In genomic region chr6:129731396-129731795, GRCh38 we compare ENCODE assay signal across 30 cellular contexts. TPM values are rescaled to one million over a fixed set of nuclear protein-coding genes. Genes with fewer than 3 reads are reported as not detected.
DNase-seq lines count a peak whose midpoint lies in the region; ATAC-seq and TF ChIP-seq lines count a peak whose summit lies in the region.
"Had no signal": no experiment of that assay in that cellular context is flagged by ENCODE, and none has a peak within 500 bp of the region (broad histone marks: within the 10 kb centered on the region; RNA-seq: fewer than 3 reads in every experiment).

No MANE protein-coding gene starts in this region.

- no peak for TF ChIP-seq CTCF in mammary epithelial cell (conservative IDR thresholded peaks at IDR 0.05 in 1 of 2, IDR thresholded peaks at IDR 0.05 in 1 of 2; ENCODE audit: extremely low read depth in 1 of 2, insufficient read depth in 1 of 2, low read depth in 1 of 2, low read length in 2 of 2)
- no peak for TF ChIP-seq CTCF in MCF 10A (IDR thresholded peaks at IDR 0.05; ENCODE audit: unreplicated experiment)
- TF ChIP-seq CTCF in OCI-LY7 (conservative IDR thresholded peaks at IDR 0.05; ENCODE audit: low read length) = no peak

- H4K20me1 ChIP-seq in mammary epithelial cell (ENCODE audit: insufficient read depth, low read length) (no peaks in the 10 kb centered on the region), OCI-LY7 (ENCODE audit: insufficient read depth, low read length) (no peaks in the 10 kb centered on the region)

- no peaks in the 10 kb centered on the region for H3K27me3 Mint-ChIP-seq in MCF 10A (ENCODE audit: insufficient read depth, unreplicated experiment)
- H3K27me3 Mint-ChIP-seq: activated naive CD4-positive, alpha-beta T cell treated with anti-CD3 and anti-CD28 coated beads, Interleukin-2, amount 10 ng/mL, durations not matched to agents 7 days and 5 days had no signal

- no peak for ATAC-seq in stimulated activated effector memory CD8-positive, alpha-beta T cell treated with anti-CD3 and anti-CD28 coated beads, Interleukin-12 subunit alpha, Interleukin-12 subunit beta, amount 100 ng/mL, for 72 hours
- ATAC-seq in HG03108 (IDR thresholded peaks at IDR 0.05; ENCODE audit: unreplicated experiment) (no peak), HG02763 (IDR thresholded peaks at IDR 0.05; ENCODE audit: unreplicated experiment) (no peak)
- ATAC-seq: esophagus mucosa, foreskin keratinocyte, heart left ventricle, WTC11 had no signal

- peaks cover 22% of the 10 kb centered on the region for H3K4me1 Mint-ChIP-seq in MCF 10A (ENCODE audit: insufficient read depth, unreplicated experiment)
- peaks cover 8% of the 10 kb centered on the region for H3K4me1 Mint-ChIP-seq in stimulated activated effector memory CD8-positive, alpha-beta T cell treated with anti-CD3 and anti-CD28 coated beads, Interleukin-12 subunit alpha, Interleukin-12 subunit beta, amount 100 ng/mL, for 72 hours
- H3K4me1 Mint-ChIP-seq: nephron had no signal

- H3K9me3 Mint-ChIP-seq in MCF 10A (ENCODE audit: unreplicated experiment) = no peaks in the 10 kb centered on the region
- H3K9me3 Mint-ChIP-seq in stimulated activated effector memory CD8-positive, alpha-beta T cell treated with anti-CD3 and anti-CD28 coated beads, Interleukin-12 subunit alpha, Interleukin-12 subunit beta, amount 100 ng/mL, for 72 hours = no peaks in the 10 kb centered on the region
- H3K9me3 Mint-ChIP-seq: activated naive CD4-positive, alpha-beta T cell treated with anti-CD3 and anti-CD28 coated beads, Interleukin-2, amount 10 ng/mL, durations not matched to agents 7 days and 5 days; nephron had no signal

- no peaks in the 10 kb centered on the region for H3K27me3 ChIP-seq in mammary epithelial cell (ENCODE audit: insufficient read depth, low read length)
- H3K27me3 ChIP-seq: foreskin keratinocyte, heart left ventricle, right atrium auricular region, spleen, upper lobe of left lung had no signal

- no peak overlapping the region for H3K27ac Mint-ChIP-seq in MCF 10A (ENCODE audit: low read depth, unreplicated experiment)
- H3K27ac Mint-ChIP-seq in stimulated activated effector memory CD8-positive, alpha-beta T cell treated with anti-CD3 and anti-CD28 coated beads, Interleukin-12 subunit alpha, Interleukin-12 subunit beta, amount 100 ng/mL, for 72 hours = peak overlapping the region; percentile 41
- H3K27ac Mint-ChIP-seq: activated naive CD4-positive, alpha-beta T cell treated with anti-CD3 and anti-CD28 coated beads, Interleukin-2, amount 10 ng/mL, durations not matched to agents 7 days and 5 days; nephron had no signal

- in situ Hi-C loops in mammary epithelial cell (cut with MboI; ENCODE audit: low sequenced_read_pairs in 2 of 2) = loop anchor here (25.0 kb wide), 1 partner anchor 244 kb away; no protein-coding TSS in a partner anchor

- WGBS in mammary epithelial cell (ENCODE audit: low coverage, missing lambda C conversion rate) = 98% methylated on average over 4 of the region's 4 CpGs

- H3K36me3 ChIP-seq in mammary epithelial cell (ENCODE audit: insufficient read depth, low read length) = no peaks in the 10 kb centered on the region
- no peaks in the 10 kb centered on the region for H3K36me3 ChIP-seq in OCI-LY7 (ENCODE audit: insufficient read depth, low read length)
- H3K36me3 ChIP-seq: heart left ventricle, lower lobe of right lung, right atrium auricular region, spleen, upper lobe of left lung had no signal

- CTCF ChIA-PET in mammary epithelial cell (lab: Charles Lee; ENCODE audit: low non-redundant PET) (interaction anchor here (0.7 to 1.1 kb wide), 2 partner anchors 134 to 290 kb away, joined by 3 to 7 read pairs; no protein-coding TSS in a partner anchor), MCF 10A (lab: Yijun Ruan, JAX) (interaction anchor here (0.6 to 9.5 kb wide), 26 partner anchors 8 to 1281 kb away, joined by 3 to 315 read pairs (median 5); partner anchors contain the start of gene ARHGAP18), OCI-LY7 (lab: Charles Lee; ENCODE audit: unreplicated experiment) (interaction anchor here (0.6 to 1.0 kb wide), 3 partner anchors 12 to 134 kb away, joined by 3 to 4 read pairs (median 3); no protein-coding TSS in a partner anchor)

- no peaks in the 10 kb centered on the region for H3K9me3 ChIP-seq in mammary epithelial cell (replicated peaks; ENCODE audit: insufficient read depth, low read length)
- H3K9me3 ChIP-seq in OCI-LY7 (ENCODE audit: low read length) = no peaks in the 10 kb centered on the region
- H3K9me3 ChIP-seq: A549, heart left ventricle, lower lobe of right lung, right atrium auricular region, spleen, upper lobe of left lung had no signal

- H3K4me3 Mint-ChIP-seq in MCF 10A (ENCODE audit: unreplicated experiment) = no peak overlapping the region
- no peak overlapping the region for H3K4me3 Mint-ChIP-seq in stimulated activated effector memory CD8-positive, alpha-beta T cell treated with anti-CD3 and anti-CD28 coated beads, Interleukin-12 subunit alpha, Interleukin-12 subunit beta, amount 100 ng/mL, for 72 hours
- H3K4me3 Mint-ChIP-seq: activated naive CD4-positive, alpha-beta T cell treated with anti-CD3 and anti-CD28 coated beads, Interleukin-2, amount 10 ng/mL, durations not matched to agents 7 days and 5 days; nephron; WTC11 had no signal

- DNase-seq in mammary epithelial cell (no peak), MCF 10A (ENCODE audit: unreplicated experiment) (no peak), OCI-LY7 (ENCODE audit: low spot score) (no peak), epithelial cell of prostate (ENCODE audit: low read depth, low spot score) (no peak), RPMI8226 (no peak)
- DNase-seq in stimulated activated effector memory CD8-positive, alpha-beta T cell treated with anti-CD3 and anti-CD28 coated beads, Interleukin-12 subunit alpha, Interleukin-12 subunit beta, amount 100 ng/mL, for 72 hours (ENCODE audit: low spot score in 2 of 2) = no peak
- DNase-seq: activated CD4-positive, alpha-beta T cell treated with anti-CD3 and anti-CD28 coated beads, Interleukin-2, amount 50 U/mL, for 4 hours; activated naive CD4-positive, alpha-beta T cell treated with anti-CD3 and anti-CD28 coated beads, Interleukin-2, amount 10 ng/mL, durations not matched to agents 7 days and 5 days; amygdala; effector CD4-positive, alpha-beta T cell; foreskin keratinocyte; GDM1; heart left ventricle; kidney glomerular epithelial cell; lower lobe of right lung; NCI-H1417 treated with DMSO at 0.1 percent for 48 hours; NCI-H774; Right ventricle myocardium superior; spleen; stimulated activated CD4-positive, alpha-beta T cell treated with anti-CD3 and anti-CD28 coated beads, Interleukin-2, amount 100 ng/mL, for 48 hours; SW 1271; T-helper 9 cell; upper lobe of left lung had no signal

- intact Hi-C loops in mammary epithelial cell (cut with micrococcal nuclease) (loop anchor here (2.0 kb wide), 2 partner anchors 111 to 249 kb away; no protein-coding TSS in a partner anchor), MCF 10A (cut with micrococcal nuclease) (loop anchor here (2.0 to 5.0 kb wide), 3 partner anchors 64 to 233 kb away; no protein-coding TSS in a partner anchor), OCI-LY7 (cut with micrococcal nuclease; ENCODE audit: unreplicated experiment) (loop anchor here (5.0 kb wide), 1 partner anchor 59 kb away; no protein-coding TSS in a partner anchor)

- no peaks in the 10 kb centered on the region for H3K79me2 ChIP-seq in mammary epithelial cell (ENCODE audit: insufficient read depth, low read length)
- no peaks in the 10 kb centered on the region for H3K79me2 ChIP-seq in OCI-LY7 (ENCODE audit: insufficient read depth, low read depth, low read length)

- POLR2A ChIA-PET in MCF 10A (lab: Yijun Ruan, JAX) (interaction anchor here (0.6 to 3.7 kb wide), 9 partner anchors 17 to 241 kb away, joined by 3 to 26 read pairs (median 4); no protein-coding TSS in a partner anchor), OCI-LY7 (lab: Charles Lee) (interaction anchor here (0.5 to 3.4 kb wide), 5 partner anchors 18 to 1306 kb away, joined by 3 to 17 read pairs (median 4); no protein-coding TSS in a partner anchor)

- no peaks in the 10 kb centered on the region for H3K36me3 Mint-ChIP-seq in MCF 10A (ENCODE audit: insufficient read depth, unreplicated experiment)
- no peaks in the 10 kb centered on the region for H3K36me3 Mint-ChIP-seq in stimulated activated effector memory CD8-positive, alpha-beta T cell treated with anti-CD3 and anti-CD28 coated beads, Interleukin-12 subunit alpha, Interleukin-12 subunit beta, amount 100 ng/mL, for 72 hours
- H3K36me3 Mint-ChIP-seq: activated naive CD4-positive, alpha-beta T cell treated with anti-CD3 and anti-CD28 coated beads, Interleukin-2, amount 10 ng/mL, durations not matched to agents 7 days and 5 days; WTC11 had no signal

- no peak overlapping the region for H3K4me3 ChIP-seq in mammary epithelial cell (replicated peaks in 1 of 3; ENCODE audit: insufficient read depth in 1 of 3, low read depth in 2 of 3, low read length in 3 of 3)
- H3K4me3 ChIP-seq in OCI-LY7 (ENCODE audit: low read depth, low read length, poor library complexity, severe bottlenecking) = no peak overlapping the region
- H3K4me3 ChIP-seq: A549, heart left ventricle, lower lobe of right lung, right atrium auricular region, spleen, upper lobe of left lung had no signal

- BruUV-seq in mammary epithelial cell (replicated peaks; lab: Mats Ljungman, UMichigan) = no TSS peak
- BruUV-seq in MCF 10A (replicated peaks; lab: Mats Ljungman, UMichigan) = no TSS peak
- no TSS peak for BruUV-seq in OCI-LY7 (replicated peaks; lab: Mats Ljungman, UMichigan)

- H2AFZ ChIP-seq in mammary epithelial cell (ENCODE audit: low read depth, low read length) (peak overlapping the region; percentile 88), OCI-LY7 (ENCODE audit: low read length) (peak overlapping the region; percentile 97; the same call in 1 of the 2 replicates)

- H3K4me2 ChIP-seq in mammary epithelial cell (ENCODE audit: insufficient read depth, low read depth, low read length) (no peak overlapping the region), OCI-LY7 (ENCODE audit: low read length) (no peak overlapping the region)

- H3K27ac ChIP-seq in mammary epithelial cell (ENCODE audit: insufficient read depth, low read depth, low read length) (no peak overlapping the region), OCI-LY7 (ENCODE audit: low read depth, low read length, poor library complexity, severe bottlenecking) (no peak overlapping the region), epithelial cell of prostate (peak overlapping the region; percentile 33)
- H3K27ac ChIP-seq: foreskin keratinocyte, heart left ventricle, lower lobe of right lung, right atrium auricular region, spleen had no signal

- H3K4me1 ChIP-seq in mammary epithelial cell (ENCODE audit: insufficient read depth, low read length) (peaks cover 20% of the 10 kb centered on the region), OCI-LY7 (ENCODE audit: insufficient read depth, low read length, poor library complexity, severe bottlenecking) (no peaks in the 10 kb centered on the region)

- no peaks in the 10 kb centered on the region for H3K9me2 ChIP-seq in OCI-LY7 (ENCODE audit: insufficient read depth, low read length)

- no peak overlapping the region for H3K9ac ChIP-seq in mammary epithelial cell (ENCODE audit: insufficient read depth, low read length)

- dilution Hi-C loops in mammary epithelial cell (cut with HindIII; ENCODE audit: low sequenced_read_pairs) = no loop called here

RNA-seq across cellular contexts. Expression of gene ARHGAP18, which starts 21.4 kb away (rescaled TPM):
- 10 to 100 TPM; 20.8 to 28.5 TPM for total RNA-seq in mammary epithelial cell
- 14.9 TPM for polyA plus RNA-seq in mammary epithelial cell
- 17.2 TPM for polyA minus RNA-seq in mammary epithelial cell
- total RNA-seq in MCF 10A (2022) = 14.6 and 22.9 TPM in 2 replicates
- 4.8 and 5.9 TPM in 2 replicates for total RNA-seq in OCI-LY7 (2014; rRNA removed; shearing (Covaris generic))
- 7.5 TPM in 2 replicates for total RNA-seq in OCI-LY7 (2022)
